ENCODE assay signal across 18 cellular contexts in genomic region chr2:27029051-27029450, GRCh38. TPM values are rescaled to one million over a fixed set of nuclear protein-coding genes. Genes with fewer than 3 reads are reported as not detected.
DNase-seq lines count a peak whose midpoint lies in the region; ATAC-seq, FAIRE-seq and TF ChIP-seq lines count a peak whose summit lies in the region.
"Had no signal": no experiment of that assay in that cellular context is flagged by ENCODE, and none has a peak within 500 bp of the region (broad histone marks: within the 10 kb centered on the region; RNA-seq: fewer than 3 reads in every experiment).

No MANE protein-coding gene starts in this region.

- intact Hi-C loops in K562 (cut with micrococcal nuclease) (no loop called here), sciatic nerve (cut with DNase I) (no loop called here)

- no peak for TF ChIP-seq POLR2A in K562 (conservative IDR thresholded peaks at IDR 0.05)

- CTCF ChIA-PET in K562 (lab: Yijun Ruan, JAX; ENCODE audit: low intra/inter-chr PET ratio): no interaction called here
- CTCF ChIA-PET in SK-N-SH (lab: Yijun Ruan, JAX): interaction anchor here (0.8 to 33.3 kb wide), 9 partner anchors 9 to 183 kb away, joined by 3 to 1017 read pairs (median 5); partner anchors contain the start of gene MAPRE3

- no TSS peak for BruUV-seq in K562 (replicated peaks; lab: Mats Ljungman, UMichigan)

- no peak overlapping the region for H2AFZ ChIP-seq in K562 (ENCODE audit: low read depth, low read length)
- H2AFZ ChIP-seq in SK-N-SH (ENCODE audit: low read depth): no peak overlapping the region

- no peak for FAIRE-seq in K562 (lab: Jason Lieb, UNC)

- peak; percentile 18 for DNase-seq in DMS53 (lab: John Stamatoyannopoulos, UW)
- DNase-seq in DMS53 treated with DMSO at 0.1 percent for 48 hours (lab: John Stamatoyannopoulos, UW; ENCODE audit: unreplicated experiment): no peak
- peak; percentile 35 for DNase-seq in HCEC 1CT
- DNase-seq in K562 (ENCODE audit: extremely low read depth in 1 of 4, low spot score in 3 of 4): no peak
- peak; percentile 45 for DNase-seq in renal cortical epithelial cell (ENCODE audit: low read depth)
- DNase-seq in sciatic nerve (ENCODE audit: low spot score): no peak
- no peak for DNase-seq in SK-N-SH
- DNase-seq: COR-L47, IMR-90, Kasumi-1, MM.1S, NCI-H1092 treated with DMSO at 0.1 percent for 48 hours, NCI-H146, NCI-H2081, NCI-H510A, PC-3 had no signal

- 80% methylated on average over 2 of the region's 2 CpGs for WGBS in K562 (ENCODE audit: insufficient coverage, low coverage, missing lambda C conversion rate)
- WGBS in SK-N-SH (ENCODE audit: low lambda C conversion rate): 83% methylated on average over 2 of the region's 2 CpGs

- TF ChIP-seq EP300 in K562 (IDR thresholded peaks at IDR 0.05; ENCODE audit: low read length): no peak
- no peak for TF ChIP-seq EP300 in SK-N-SH (IDR thresholded peaks at IDR 0.05; ENCODE audit: borderline replicate concordance in 1 of 2, low read depth in 1 of 2, low read length in 1 of 2)

- ATAC-seq in K562 (no peak), HG02981 (IDR thresholded peaks at IDR 0.05; ENCODE audit: unreplicated experiment) (no peak), sciatic nerve (no peak)
- ATAC-seq: PC-3 had no signal

- H3K9me3 ChIP-seq in K562 (replicated peaks; ENCODE audit: control insufficient read depth, insufficient read depth, low read depth, low read length): no peaks in the 10 kb centered on the region
- H3K9me3 ChIP-seq in SK-N-SH: no peaks in the 10 kb centered on the region

- H3K36me3 ChIP-seq in K562 (ENCODE audit: control insufficient read depth, insufficient read depth, low read length) (peaks cover 66% of the 10 kb centered on the region; the same call in 2 of the 3 replicates), SK-N-SH (replicated peaks in 1 of 2; ENCODE audit: control insufficient read depth in 1 of 2, insufficient read depth in 2 of 2, low read length in 1 of 2) (peaks cover 4 to 28% of the 10 kb centered on the region in 2 experiments)

- no peaks in the 10 kb centered on the region for H3K9me2 ChIP-seq in SK-N-SH

- POLR2A ChIA-PET in K562 (lab: Yijun Ruan, JAX) (interaction anchor here (0.6 to 3.5 kb wide), 4 partner anchors 10 to 66 kb away, joined by 3 to 18 read pairs (median 4); no protein-coding TSS in a partner anchor), SK-N-SH (lab: Yijun Ruan, JAX) (no interaction called here)

- H4K20me1 ChIP-seq in K562 (replicated peaks; ENCODE audit: control insufficient read depth, insufficient read depth, low read length) (0 out of 2 replicates have a peak, but pooled peaks cover 2% of the 10 kb centered on the region), SK-N-SH (ENCODE audit: insufficient read depth) (no peaks in the 10 kb centered on the region)

- H3K9ac ChIP-seq in K562 (ENCODE audit: insufficient read depth in 1 of 2, low read depth in 2 of 2, low read length in 2 of 2) (no peak overlapping the region), SK-N-SH (no peak overlapping the region)

- TF ChIP-seq RAD21 in K562 (CRISPR knock-in tag; conservative IDR thresholded peaks at IDR 0.05 in 1 of 2, IDR thresholded peaks at IDR 0.05 in 1 of 2) (no peak), SK-N-SH (IDR thresholded peaks at IDR 0.05; ENCODE audit: low read length) (no peak)

- H3K79me2 ChIP-seq in K562 (ENCODE audit: control insufficient read depth, insufficient read depth, low read length) (peaks cover 31% of the 10 kb centered on the region), SK-N-SH (ENCODE audit: insufficient read depth) (peaks cover 34% of the 10 kb centered on the region)

- H3F3A ChIP-seq in SK-N-SH (replicated peaks; ENCODE audit: insufficient read depth): no peaks in the 10 kb centered on the region

- H3K4me1 ChIP-seq in K562 (replicated peaks in 1 of 2; ENCODE audit: control insufficient read depth in 2 of 2, insufficient read depth in 2 of 2, low read length in 2 of 2) (peaks cover 15 to 42% of the 10 kb centered on the region in 2 experiments), SK-N-SH (ENCODE audit: control insufficient read depth in 1 of 2, insufficient read depth in 2 of 2, low read depth in 1 of 2, low read length in 1 of 2) (peaks cover 2 to 13% of the 10 kb centered on the region in 2 experiments; a peak in 2 of 4 replicates)

- TF ChIP-seq CTCF in K562 (IDR thresholded peaks at IDR 0.05 in 2 of 3, conservative IDR thresholded peaks at IDR 0.05 in 1 of 3; ENCODE audit: insufficient read depth in 2 of 3, low read depth in 1 of 3, low read length in 3 of 3) (no peak), SK-N-SH (IDR thresholded peaks at IDR 0.05) (no peak)

- no peaks in the 10 kb centered on the region for H3K9me1 ChIP-seq in K562 (ENCODE audit: control insufficient read depth, insufficient read depth, low read length)

- H3K27ac ChIP-seq in K562 (ENCODE audit: extremely low read depth, low read depth, low read length) (no peak overlapping the region), SK-N-SH (ENCODE audit: low read depth in 2 of 2, low read length in 1 of 2) (no peak overlapping the region)
- H3K27ac ChIP-seq: 22Rv1 had no signal

- H3K27me3 ChIP-seq in K562 (ENCODE audit: control insufficient read depth in 2 of 2, insufficient read depth in 2 of 2, low read length in 2 of 2): no peaks in the 10 kb centered on the region
- no peaks in the 10 kb centered on the region for H3K27me3 ChIP-seq in SK-N-SH (ENCODE audit: insufficient read depth)

- in situ Hi-C loops in K562 (cut with MboI): no loop called here

- no peak overlapping the region for H3K4me3 ChIP-seq in K562
- H3K4me3 ChIP-seq in SK-N-SH (ENCODE audit: low read depth in 2 of 2, low read length in 1 of 2): no peak overlapping the region

- H3K4me2 ChIP-seq in K562 (ENCODE audit: insufficient read depth, low read length) (no peak overlapping the region), SK-N-SH (no peak overlapping the region)

RNA-seq across cellular contexts. Expression of gene TMEM214, which starts 3.7 kb away (rescaled TPM):
- total RNA-seq in K562 (2011; cell fraction: chromatin; rRNA removed; ENCODE audit: low replicate concordance): 364 and 807 TPM in 2 replicates
- total RNA-seq in K562 (2011; cell fraction: nucleolus; rRNA removed): 428 and 514 TPM in 2 replicates
- 376 and 406 TPM in 2 replicates for total RNA-seq in K562 (2011; cell fraction: nucleoplasm; rRNA removed)
- total RNA-seq in K562 (2014; rRNA removed): 18.9 and 23.7 TPM in 2 replicates
- 31.0 and 34.3 TPM in 2 replicates for total RNA-seq in K562 (2014; rRNA removed; fragmentation: Illumina TruSeq; extraction: Trizol)
- 44.0 and 44.1 TPM in 2 replicates for total RNA-seq in K562 (2015; rRNA removed; fragmentation: Illumina TruSeq; extraction: Trizol)
- total RNA-seq in K562 (2021): 78.5 and 79.6 TPM in 2 replicates
- 52.9 and 143 TPM in 2 replicates for polyA plus RNA-seq in K562 (2011; rRNA removed)
- 146 and 165 TPM in 2 replicates for polyA plus RNA-seq in K562 (2011; cell fraction: cytosol; rRNA removed)
- polyA plus RNA-seq in K562 (2011; cell fraction: nucleus; rRNA removed): 466 and 543 TPM in 2 replicates
- 57.3 and 151 TPM in 2 replicates for polyA plus RNA-seq in K562 (2012)
- 76.9 and 81.4 TPM in 2 replicates for polyA plus RNA-seq in K562 (2014; fragmentation: Illumina TruSeq; extraction: Trizol)
- 10 to 100 TPM; 11.4 to 14.8 TPM for polyA plus RNA-seq in K562 (2014; fragmentation: Nextera tagmentation; extraction: Ambion mirVana)
- 55.0 and 58.0 TPM in 2 replicates for polyA plus RNA-seq in K562 (2014; rRNA removed)
- polyA minus RNA-seq in K562 (2011; rRNA and poly(A)+ RNA removed): 123 TPM in 2 replicates
- polyA minus RNA-seq in K562 (2011; cell fraction: cytosol; rRNA and poly(A)+ RNA removed): 96.4 and 118 TPM in 2 replicates
- polyA minus RNA-seq in K562 (2011; cell fraction: nucleus; rRNA and poly(A)+ RNA removed): 142 and 264 TPM in 2 replicates
- 16.8 and 29.3 TPM in 2 replicates for total RNA-seq in renal cortical epithelial cell
- 74.0 TPM for total RNA-seq in sciatic nerve
- polyA plus RNA-seq in SK-N-SH (2012; rRNA removed): 69.4 and 80.2 TPM in 2 replicates
- 25.4 and 37.4 TPM in 2 replicates for polyA plus RNA-seq in SK-N-SH (2012; cell fraction: cytosol; rRNA removed)
- 176 and 217 TPM in 2 replicates for polyA plus RNA-seq in SK-N-SH (2012; cell fraction: nucleus; rRNA removed)

RNA-seq across cellular contexts. Expression of gene AGBL5, which starts 22.4 kb away (rescaled TPM):
- total RNA-seq in K562 (2011; cell fraction: chromatin; rRNA removed; ENCODE audit: low replicate concordance): 40.2 and 80.6 TPM in 2 replicates
- total RNA-seq in K562 (2011; cell fraction: nucleolus; rRNA removed): 34.5 and 47.0 TPM in 2 replicates
- 34.2 and 36.7 TPM in 2 replicates for total RNA-seq in K562 (2011; cell fraction: nucleoplasm; rRNA removed)
- total RNA-seq in K562 (2014; rRNA removed) (26.2 and 30.3 TPM in 2 replicates), K562 (2014; rRNA removed; fragmentation: Illumina TruSeq; extraction: Trizol) (25.8 and 26.4 TPM in 2 replicates), K562 (2015; rRNA removed; fragmentation: Illumina TruSeq; extraction: Trizol) (28.7 and 29.1 TPM in 2 replicates), K562 (2021) (37.6 and 40.3 TPM in 2 replicates), renal cortical epithelial cell (23.6 and 35.0 TPM in 2 replicates), sciatic nerve (16.3 TPM)
- polyA plus RNA-seq in K562 (2011; rRNA removed) (48.3 and 52.7 TPM in 2 replicates), K562 (2014; fragmentation: Illumina TruSeq; extraction: Trizol) (49.5 and 52.3 TPM in 2 replicates), K562 (2014; fragmentation: Nextera tagmentation; extraction: Ambion mirVana) (1 to 10 TPM; 3.3 to 6.3 TPM), K562 (2014; rRNA removed) (24.9 and 33.8 TPM in 2 replicates), SK-N-SH (2012; rRNA removed) (45.5 and 47.8 TPM in 2 replicates)
- polyA plus RNA-seq in K562 (2011; cell fraction: cytosol; rRNA removed): 61.4 and 68.7 TPM in 2 replicates
- polyA plus RNA-seq in K562 (2011; cell fraction: nucleus; rRNA removed): 59.7 and 61.5 TPM in 2 replicates
- 33.2 and 62.0 TPM in 2 replicates for polyA plus RNA-seq in K562 (2012)
- polyA minus RNA-seq in K562 (2011; rRNA and poly(A)+ RNA removed): 42.1 and 50.9 TPM in 2 replicates
- polyA minus RNA-seq in K562 (2011; cell fraction: cytosol; rRNA and poly(A)+ RNA removed): 22.4 and 26.2 TPM in 2 replicates
- polyA minus RNA-seq in K562 (2011; cell fraction: nucleus; rRNA and poly(A)+ RNA removed): 20.7 and 27.2 TPM in 2 replicates
- 32.0 and 43.2 TPM in 2 replicates for polyA plus RNA-seq in SK-N-SH (2012; cell fraction: cytosol; rRNA removed)
- 33.7 and 37.7 TPM in 2 replicates for polyA plus RNA-seq in SK-N-SH (2012; cell fraction: nucleus; rRNA removed)

RNA-seq across cellular contexts. Expression of gene OST4, which starts 42.4 kb away (rescaled TPM):
- 32.9 and 75.2 TPM in 2 replicates for total RNA-seq in K562 (2011; cell fraction: chromatin; rRNA removed; ENCODE audit: low replicate concordance)
- 76.6 and 92.2 TPM in 2 replicates for total RNA-seq in K562 (2011; cell fraction: nucleolus; rRNA removed)
- total RNA-seq in K562 (2011; cell fraction: nucleoplasm; rRNA removed): 88.9 and 136 TPM in 2 replicates
- total RNA-seq in K562 (2014; rRNA removed): 186 and 199 TPM in 2 replicates
- 263 and 292 TPM in 2 replicates for total RNA-seq in K562 (2014; rRNA removed; fragmentation: Illumina TruSeq; extraction: Trizol)
- 335 and 366 TPM in 2 replicates for total RNA-seq in K562 (2015; rRNA removed; fragmentation: Illumina TruSeq; extraction: Trizol)
- total RNA-seq in K562 (2021): 239 and 266 TPM in 2 replicates
- 328 and 435 TPM in 2 replicates for polyA plus RNA-seq in K562 (2011; rRNA removed)
- polyA plus RNA-seq in K562 (2011; cell fraction: cytosol; rRNA removed): 794 and 995 TPM in 2 replicates
- polyA plus RNA-seq in K562 (2011; cell fraction: nucleus; rRNA removed): 204 and 270 TPM in 2 replicates
- 363 and 494 TPM in 2 replicates for polyA plus RNA-seq in K562 (2012)
- 503 and 545 TPM in 2 replicates for polyA plus RNA-seq in K562 (2014; fragmentation: Illumina TruSeq; extraction: Trizol)
- 1,000 to 10,000 TPM; 1,144 to 1,155 TPM for polyA plus RNA-seq in K562 (2014; fragmentation: Nextera tagmentation; extraction: Ambion mirVana)
- 355 and 369 TPM in 2 replicates for polyA plus RNA-seq in K562 (2014; rRNA removed)
- 170 and 193 TPM in 2 replicates for polyA minus RNA-seq in K562 (2011; rRNA and poly(A)+ RNA removed)
- polyA minus RNA-seq in K562 (2011; cell fraction: cytosol; rRNA and poly(A)+ RNA removed): 371 and 384 TPM in 2 replicates
- 63.4 and 99.5 TPM in 2 replicates for polyA minus RNA-seq in K562 (2011; cell fraction: nucleus; rRNA and poly(A)+ RNA removed)
- 302 and 423 TPM in 2 replicates for total RNA-seq in renal cortical epithelial cell
- 198 TPM for total RNA-seq in sciatic nerve
- 876 and 1,851 TPM in 2 replicates for polyA plus RNA-seq in SK-N-SH (2012; rRNA removed)
- polyA plus RNA-seq in SK-N-SH (2012; cell fraction: cytosol; rRNA removed): 1,232 and 1,463 TPM in 2 replicates
- 356 and 431 TPM in 2 replicates for polyA plus RNA-seq in SK-N-SH (2012; cell fraction: nucleus; rRNA removed)

RNA-seq across cellular contexts. Expression of gene EMILIN1, which starts 49.4 kb away (rescaled TPM):
- total RNA-seq in K562 (2011; cell fraction: chromatin; rRNA removed; ENCODE audit: low replicate concordance): 0.26 and 1.00 TPM in 2 replicates
- 1.6 and 2.0 TPM in 2 replicates for total RNA-seq in K562 (2011; cell fraction: nucleolus; rRNA removed)
- 0.51 and 0.61 TPM in 2 replicates for total RNA-seq in K562 (2011; cell fraction: nucleoplasm; rRNA removed)
- 2.2 and 2.7 TPM in 2 replicates for total RNA-seq in K562 (2014; rRNA removed)
- total RNA-seq in K562 (2014; rRNA removed; fragmentation: Illumina TruSeq; extraction: Trizol): 0.04 TPM in 1 of 2 replicates, not detected in the other
- total RNA-seq in K562 (2015; rRNA removed; fragmentation: Illumina TruSeq; extraction: Trizol): 0.54 and 0.75 TPM in 2 replicates
- 1.0 and 1.5 TPM in 2 replicates for total RNA-seq in K562 (2021)
- 0.24 and 0.43 TPM in 2 replicates for polyA plus RNA-seq in K562 (2011; rRNA removed)
- polyA plus RNA-seq in K562 (2011; cell fraction: cytosol; rRNA removed): 0.63 and 1.3 TPM in 2 replicates
- polyA plus RNA-seq in K562 (2011; cell fraction: nucleus; rRNA removed): 1.1 and 2.4 TPM in 2 replicates
- polyA plus RNA-seq in K562 (2012): 1.1 and 1.7 TPM in 2 replicates
- 0.06 and 0.37 TPM in 2 replicates for polyA plus RNA-seq in K562 (2014; fragmentation: Illumina TruSeq; extraction: Trizol)
- polyA plus RNA-seq in K562 (2014; fragmentation: Nextera tagmentation; extraction: Ambion mirVana): not detected
- 0.94 and 1.1 TPM in 2 replicates for polyA plus RNA-seq in K562 (2014; rRNA removed)
- polyA minus RNA-seq in K562 (2011; rRNA and poly(A)+ RNA removed): 0.12 and 0.25 TPM in 2 replicates
- polyA minus RNA-seq in K562 (2011; cell fraction: cytosol; rRNA and poly(A)+ RNA removed): 0.46 and 0.67 TPM in 2 replicates
- polyA minus RNA-seq in K562 (2011; cell fraction: nucleus; rRNA and poly(A)+ RNA removed): 0.78 and 0.94 TPM in 2 replicates
- 0.30 and 0.69 TPM in 2 replicates for total RNA-seq in renal cortical epithelial cell
- 46.8 TPM for total RNA-seq in sciatic nerve
- 184 and 286 TPM in 2 replicates for polyA plus RNA-seq in SK-N-SH (2012; rRNA removed)
- polyA plus RNA-seq in SK-N-SH (2012; cell fraction: cytosol; rRNA removed): 96.2 and 169 TPM in 2 replicates
- polyA plus RNA-seq in SK-N-SH (2012; cell fraction: nucleus; rRNA removed): 206 and 267 TPM in 2 replicates

RNA-seq across cellular contexts. Expression of gene KHK, which starts 57.5 kb away (rescaled TPM):
- 2.0 and 6.1 TPM in 2 replicates for total RNA-seq in K562 (2011; cell fraction: chromatin; rRNA removed; ENCODE audit: low replicate concordance)
- total RNA-seq in K562 (2011; cell fraction: nucleolus; rRNA removed): 5.5 and 8.5 TPM in 2 replicates
- 5.1 and 5.5 TPM in 2 replicates for total RNA-seq in K562 (2011; cell fraction: nucleoplasm; rRNA removed)
- total RNA-seq in K562 (2014; rRNA removed): 5.8 and 9.8 TPM in 2 replicates
- 2.4 and 3.6 TPM in 2 replicates for total RNA-seq in K562 (2014; rRNA removed; fragmentation: Illumina TruSeq; extraction: Trizol)
- 8.8 and 9.2 TPM in 2 replicates for total RNA-seq in K562 (2015; rRNA removed; fragmentation: Illumina TruSeq; extraction: Trizol)
- total RNA-seq in K562 (2021): 10.7 and 13.2 TPM in 2 replicates
- 3.4 and 3.7 TPM in 2 replicates for polyA plus RNA-seq in K562 (2011; rRNA removed)
- 4.3 and 6.2 TPM in 2 replicates for polyA plus RNA-seq in K562 (2011; cell fraction: cytosol; rRNA removed)
- polyA plus RNA-seq in K562 (2011; cell fraction: nucleus; rRNA removed): 9.1 and 9.7 TPM in 2 replicates
- 15.4 and 17.5 TPM in 2 replicates for polyA plus RNA-seq in K562 (2012)
- polyA plus RNA-seq in K562 (2014; fragmentation: Illumina TruSeq; extraction: Trizol): 6.2 TPM in 2 replicates
- 1 to 10 TPM; 1.5 to 2.7 TPM for polyA plus RNA-seq in K562 (2014; fragmentation: Nextera tagmentation; extraction: Ambion mirVana)
- 4.8 and 5.2 TPM in 2 replicates for polyA plus RNA-seq in K562 (2014; rRNA removed)
- 2.0 and 2.2 TPM in 2 replicates for polyA minus RNA-seq in K562 (2011; rRNA and poly(A)+ RNA removed)
- polyA minus RNA-seq in K562 (2011; cell fraction: cytosol; rRNA and poly(A)+ RNA removed): 5.2 and 6.2 TPM in 2 replicates
- polyA minus RNA-seq in K562 (2011; cell fraction: nucleus; rRNA and poly(A)+ RNA removed): 3.3 and 3.4 TPM in 2 replicates
- total RNA-seq in renal cortical epithelial cell: 1.1 and 3.0 TPM in 2 replicates
- 7.1 TPM for total RNA-seq in sciatic nerve
- 6.5 and 10.3 TPM in 2 replicates for polyA plus RNA-seq in SK-N-SH (2012; rRNA removed)
- polyA plus RNA-seq in SK-N-SH (2012; cell fraction: cytosol; rRNA removed): 5.2 and 7.6 TPM in 2 replicates
- 12.4 and 21.0 TPM in 2 replicates for polyA plus RNA-seq in SK-N-SH (2012; cell fraction: nucleus; rRNA removed)

Comparison
In these comparisons a context has a peak if more than half of its experiments do, and no peak if none do; other contexts are left out.
1. DNase-seq: peak in DMS53 (single experiment), HCEC 1CT (single experiment) and renal cortical epithelial cell (single experiment); none in DMS53 treated with DMSO at 0.1 percent for 48 hours (single experiment), K562 (0 of 4), sciatic nerve (single experiment) and SK-N-SH (single experiment).